Comparison of ENCODE assay signal across 20 cellular contexts in the genomic region with DNA sequence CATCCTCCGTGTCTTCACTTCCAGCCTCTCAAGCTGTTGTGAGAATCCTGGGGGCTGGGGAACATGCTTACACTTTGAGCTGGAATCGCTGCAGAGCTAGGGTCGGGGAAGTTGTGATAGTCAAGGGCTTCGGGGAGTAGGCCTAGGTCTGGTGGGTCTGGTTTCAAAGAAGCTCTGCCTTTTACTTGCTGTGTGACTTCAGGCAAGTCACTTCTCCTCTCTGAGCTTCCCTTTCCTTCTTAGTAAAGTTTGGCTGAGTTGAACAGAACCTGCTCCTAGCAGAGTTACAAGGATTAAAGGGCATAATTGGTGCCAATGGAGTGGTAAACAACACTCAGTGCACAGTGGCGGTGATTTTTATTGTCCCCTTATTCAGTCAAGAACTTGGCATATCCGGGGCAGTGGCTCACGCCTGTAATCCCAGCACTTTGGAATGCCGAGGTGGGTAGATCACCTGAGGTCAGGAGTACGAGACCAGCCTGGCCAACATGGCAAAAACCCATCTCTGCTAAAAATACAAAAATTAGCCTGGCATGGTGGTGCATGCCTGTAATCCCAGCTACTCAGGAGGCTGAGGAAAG. TPM values are rescaled to one million over a fixed set of nuclear protein-coding genes. Genes with fewer than 3 reads are reported as not detected.
DNase-seq lines count a peak whose midpoint lies in the region; ATAC-seq and TF ChIP-seq lines count a peak whose summit lies in the region.
"Had no signal": no experiment of that assay in that cellular context is flagged by ENCODE, and none has a peak within 500 bp of the region (broad histone marks: within the 10 kb centered on the region; RNA-seq: fewer than 3 reads in every experiment).

No MANE protein-coding gene starts in this region.

- TF ChIP-seq CTCF in RWPE2 (IDR thresholded peaks at IDR 0.05; ENCODE audit: poor library complexity, severe bottlenecking), result no peak
- TF ChIP-seq CTCF in esophagus squamous epithelium (IDR thresholded peaks at IDR 0.05), result no peak
- no peak for TF ChIP-seq CTCF in ascending aorta (IDR thresholded peaks at IDR 0.05)

- no peak overlapping the region for H3K14ac ChIP-seq in neuronal stem cell (ENCODE audit: low read length)

- no peak overlapping the region for H4K8ac ChIP-seq in neuronal stem cell (ENCODE audit: low read depth, low read length)

- peak overlapping the region; percentile 94 for H4K91ac ChIP-seq in neuronal stem cell (ENCODE audit: low read depth, low read length, poor library complexity)

- peak; percentile 2 for DNase-seq in HT-29 (ENCODE audit: low spot score)
- DNase-seq in RWPE2 (ENCODE audit: low spot score), result no peak
- no peak for DNase-seq in esophagus squamous epithelium (lab: John Stamatoyannopoulos, UW)
- DNase-seq in neuronal stem cell (ENCODE audit: low spot score), result no peak
- DNase-seq in AML-193 (lab: John Stamatoyannopoulos, UW), result no peak
- DNase-seq in ascending aorta (ENCODE audit: low spot score in 2 of 2), result no peak
- no peak for DNase-seq in NCI-H2227 treated with DMSO at 0.1 percent for 48 hours (lab: John Stamatoyannopoulos, UW)
- DNase-seq: Calu3; CD8-positive, alpha-beta T cell; GOT3; KG1; NCI-H1417 treated with DMSO at 0.1 percent for 48 hours; NCI-H187 treated with DMSO at 0.1 percent for 48 hours; NCI-H226; NCI-H524; NCI-H82; OCI-M1 had no signal

- H2BK120ac ChIP-seq in neuronal stem cell (ENCODE audit: low read depth, low read length), result no peak overlapping the region

- H2BK15ac ChIP-seq in neuronal stem cell (ENCODE audit: low read length), result peak overlapping the region; percentile 69

- H3K36me3 ChIP-seq in RWPE2 (ENCODE audit: low read depth) (no peaks in the 10 kb centered on the region), esophagus squamous epithelium (no peaks in the 10 kb centered on the region), neuronal stem cell (replicated peaks in 1 of 2; ENCODE audit: control insufficient read depth in 2 of 2, insufficient read depth in 2 of 2, low read length in 2 of 2) (no peaks in the 10 kb centered on the region), ascending aorta (no peaks in the 10 kb centered on the region)
- H3K36me3 ChIP-seq: BLaER1 treated with 17β-estradiol and CSF1 and Interleukin-3, amounts not matched to agents 10 nM and 100 nM; SJSA1 had no signal

- peak overlapping the region; percentile 3 for H3K18ac ChIP-seq in neuronal stem cell (ENCODE audit: low read length)

- no peak overlapping the region for H3K4me2 ChIP-seq in neuronal stem cell (ENCODE audit: insufficient read depth, low read length, poor library complexity, severe bottlenecking)
- H3K4me2 ChIP-seq: BLaER1 treated with 17β-estradiol and CSF1 and Interleukin-3, amounts not matched to agents 10 nM and 100 nM had no signal

- intact Hi-C loops in esophagus squamous epithelium (cut with DNase I), result loop anchor here (2.0 kb wide), 1 partner anchor 108 kb away; no protein-coding TSS in a partner anchor
- intact Hi-C loops in ascending aorta (cut with DNase I), result loop anchor here (1.0 to 5.0 kb wide), 2 partner anchors 61 to 107 kb away; no protein-coding TSS in a partner anchor

- H2BK12ac ChIP-seq in neuronal stem cell (ENCODE audit: low read length), result no peak overlapping the region

- no peaks in the 10 kb centered on the region for H3K79me1 ChIP-seq in neuronal stem cell (ENCODE audit: low read depth, low read length)

- no peak overlapping the region for H2AFZ ChIP-seq in neuronal stem cell (ENCODE audit: low read length)

- H2AK5ac ChIP-seq in neuronal stem cell (ENCODE audit: low read depth, low read length), result peak overlapping the region; percentile 71

- H2BK5ac ChIP-seq in neuronal stem cell (ENCODE audit: low read length), result no peak overlapping the region

- H3K4me1 ChIP-seq in RWPE2 (ENCODE audit: insufficient read depth, poor library complexity, severe bottlenecking) (peaks cover 51% of the 10 kb centered on the region), esophagus squamous epithelium (peaks cover 57 to 100% (median 68%) of the 10 kb centered on the region in 3 donors), neuronal stem cell (ENCODE audit: control insufficient read depth in 2 of 2, insufficient read depth in 1 of 2, low read depth in 1 of 2, low read length in 2 of 2) (peaks cover 6 to 11% of the 10 kb centered on the region in 2 donors), ascending aorta (peaks cover 5 to 24% of the 10 kb centered on the region in 2 donors)

- H3K9ac ChIP-seq in neuronal stem cell (ENCODE audit: low read depth, low read length, poor library complexity), result no peak overlapping the region
- H3K9ac ChIP-seq: BLaER1 treated with 17β-estradiol and CSF1 and Interleukin-3, amounts not matched to agents 10 nM and 100 nM had no signal

- 47 to 49% methylated on average over 6 to 7 of the region's 9 CpGs for WGBS in esophagus squamous epithelium, 2 donors
- WGBS in neuronal stem cell (ENCODE audit: extremely low coverage in 2 of 2, insufficient read length in 2 of 2, insufficient replicate concordance in 1 of 2), 2 donors, result no CpG with 5 or more reads among the region's 9 CpGs

- H3K4me3 ChIP-seq in RWPE2 (ENCODE audit: severe bottlenecking) (no peak overlapping the region), esophagus squamous epithelium (no peak overlapping the region), neuronal stem cell (ENCODE audit: low read length in 2 of 2) (no peak overlapping the region), ascending aorta (no peak overlapping the region)
- H3K4me3 ChIP-seq: BLaER1 treated with 17β-estradiol and CSF1 and Interleukin-3, amounts not matched to agents 10 nM and 100 nM; SJSA1 had no signal

- H3K23ac ChIP-seq in neuronal stem cell (ENCODE audit: low read depth, low read length, poor library complexity), result no peak overlapping the region

- ATAC-seq in RWPE2 (ENCODE audit: low read depth), result no peak
- ATAC-seq in HG03095 (IDR thresholded peaks at IDR 0.05; ENCODE audit: unreplicated experiment), result no peak

- H3K27me3 ChIP-seq in RWPE2 (ENCODE audit: insufficient read depth, poor library complexity, severe bottlenecking) (no peaks in the 10 kb centered on the region), esophagus squamous epithelium (peaks cover 0 to 6% (median 0%) of the 10 kb centered on the region in 4 donors), neuronal stem cell (ENCODE audit: control insufficient read depth in 3 of 3, insufficient read depth in 3 of 3, low read depth in 1 of 3, low read length in 3 of 3) (peaks cover 0 to 16% (median 0%) of the 10 kb centered on the region in 3 experiments), ascending aorta (no peaks in the 10 kb centered on the region)
- H3K27me3 ChIP-seq: BLaER1 treated with 17β-estradiol and CSF1 and Interleukin-3, amounts not matched to agents 10 nM and 100 nM; SJSA1 had no signal

- H3K9me3 ChIP-seq in RWPE2 (ENCODE audit: severe bottlenecking) (no peaks in the 10 kb centered on the region), esophagus squamous epithelium (no peaks in the 10 kb centered on the region), neuronal stem cell (replicated peaks in 1 of 2; ENCODE audit: control insufficient read depth in 2 of 2, insufficient read depth in 1 of 2, low read depth in 1 of 2, low read length in 2 of 2) (no peaks in the 10 kb centered on the region), ascending aorta (no peaks in the 10 kb centered on the region)
- H3K9me3 ChIP-seq: BLaER1 treated with 17β-estradiol and CSF1 and Interleukin-3, amounts not matched to agents 10 nM and 100 nM; SJSA1 had no signal

- TF ChIP-seq POLR2A in esophagus squamous epithelium (IDR thresholded peaks at IDR 0.05), result no peak

- H3K4ac ChIP-seq in neuronal stem cell (ENCODE audit: low read length), result no peak overlapping the region

- H3K27ac ChIP-seq in RWPE2 (ENCODE audit: poor library complexity, severe bottlenecking), result peak overlapping the region; percentile 71
- H3K27ac ChIP-seq in esophagus squamous epithelium, result peak overlapping the region; percentile 56 to 93 (median 78)
- H3K27ac ChIP-seq in neuronal stem cell (replicated peaks; ENCODE audit: low read length), result no peak overlapping the region
- H3K27ac ChIP-seq in ascending aorta, result no peak overlapping the region
- H3K27ac ChIP-seq: BLaER1 treated with 17β-estradiol and CSF1 and Interleukin-3, amounts not matched to agents 10 nM and 100 nM had no signal

RNA-seq across cellular contexts. Expression of a gene that starts 25.7 kb away (rescaled TPM):
- 15.8 and 15.9 TPM in 2 replicates for total RNA-seq in HT-29 (2014; rRNA removed; shearing (Covaris generic))
- 10 to 100 TPM; 15.8 to 27.1 (median 20.6) TPM for total RNA-seq in esophagus squamous epithelium
- polyA plus RNA-seq in neuronal stem cell (2013, experiment 1 of 2), result 14.7 TPM
- polyA plus RNA-seq in neuronal stem cell (2013, experiment 2 of 2), result 14.8 TPM
- 1.5 TPM for total RNA-seq in ascending aorta

RNA-seq across cellular contexts. Expression of a gene that starts 30.9 kb away (rescaled TPM):
- total RNA-seq in HT-29 (2014; rRNA removed; shearing (Covaris generic)), result 302 and 331 TPM in 2 replicates
- total RNA-seq in esophagus squamous epithelium, result 100 to 1,000 TPM in 3 of 4 donors, 10 to 100 TPM in 1; 87.5 to 225 (median 137) TPM
- polyA plus RNA-seq in neuronal stem cell (2013, experiment 1 of 2), result 74.6 TPM
- 73.7 TPM for polyA plus RNA-seq in neuronal stem cell (2013, experiment 2 of 2)
- 42.7 TPM for total RNA-seq in ascending aorta
- total RNA-seq: CD8-positive, alpha-beta T cell had no signal

RNA-seq across cellular contexts. Expression of a gene that starts 50.2 kb away (rescaled TPM):
- 16.3 and 25.7 TPM in 2 replicates for total RNA-seq in HT-29 (2014; rRNA removed; shearing (Covaris generic))
- total RNA-seq in esophagus squamous epithelium (1 to 10 TPM; 3.6 to 5.6 (median 3.9) TPM), ascending aorta (not detected)
- 4.3 TPM for polyA plus RNA-seq in neuronal stem cell (2013, experiment 1 of 2)
- 5.2 TPM for polyA plus RNA-seq in neuronal stem cell (2013, experiment 2 of 2)

Comparison
In these comparisons a context has a peak if more than half of its experiments do, and no peak if none do; other contexts are left out.
1. H3K27ac ChIP-seq: peak in RWPE2 (single experiment) and esophagus squamous epithelium (4 of 4); none in neuronal stem cell (single experiment) and ascending aorta (0 of 2).